29 cellular contexts compared by ENCODE assay signal in the genomic region with DNA sequence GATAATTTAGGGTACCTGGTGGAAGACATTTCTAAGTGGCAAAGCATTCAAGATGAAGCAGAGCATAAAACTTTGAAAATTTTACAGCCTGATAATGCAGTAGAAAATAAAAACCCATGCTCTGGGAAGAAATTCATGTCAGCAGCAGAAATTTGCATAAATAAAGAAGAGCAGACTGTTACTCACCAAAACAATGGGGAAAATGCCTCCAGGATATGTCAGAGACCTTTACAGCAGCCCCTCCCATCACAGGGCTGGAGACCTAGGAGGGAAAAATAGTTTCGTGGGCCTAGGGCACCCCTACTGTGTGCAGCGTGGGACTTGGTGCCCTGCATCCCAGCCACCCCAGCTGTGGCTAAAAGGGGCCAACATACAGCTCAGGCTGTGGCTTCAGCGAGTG. TPM values are rescaled to one million over a fixed set of nuclear protein-coding genes. Genes with fewer than 3 reads are reported as not detected.
"Had no signal": no experiment of that assay in that cellular context is flagged by ENCODE, and none has a peak within 500 bp of the region (broad histone marks: within the 10 kb centered on the region; RNA-seq: fewer than 3 reads in every experiment).

No MANE protein-coding gene starts in this region.

- H3K36me3 Mint-ChIP-seq: activated naive CD4-positive, alpha-beta T cell treated with anti-CD3 and anti-CD28 coated beads, Interleukin-2, amount 10 ng/mL, durations not matched to agents 7 days and 5 days; activated naive CD8-positive, alpha-beta T cell treated with anti-CD3 and anti-CD28 coated beads for 36 hours had no signal

- H3K9me3 Mint-ChIP-seq: activated B cell treated with CpG ODN at 0.5 μM for 24 hours; activated CD4-positive, alpha-beta memory T cell treated with anti-CD3 and anti-CD28 coated beads, Interleukin-2, amount 10 ng/mL, durations not matched to agents 7 days and 5 days; activated naive CD4-positive, alpha-beta T cell treated with anti-CD3 and anti-CD28 coated beads, Interleukin-2, amount 10 ng/mL, durations not matched to agents 7 days and 5 days; activated naive CD8-positive, alpha-beta T cell treated with anti-CD3 and anti-CD28 coated beads for 36 hours; activated T-helper 17 cell treated with anti-CD3 and anti-CD28 coated beads, Interleukin-2, amount 50 U/mL, for 72 hours; T-helper 1 cell treated with Interleukin-12 subunit alpha and Interleukin-12 subunit beta and Interleukin-4 antibody, amounts not matched to agents 30 μg/mL and 1 μg/mL, for 36 hours had no signal

- DNase-seq: activated B cell treated with CpG ODN at 0.5 μM for 24 hours; activated CD4-positive, alpha-beta memory T cell treated with anti-CD3 and anti-CD28 coated beads, Interleukin-2, amount 10 ng/mL, durations not matched to agents 7 days and 5 days; activated CD4-positive, alpha-beta T cell treated with anti-CD3 and anti-CD28 coated beads for 36 hours; activated CD4-positive, alpha-beta T cell treated with anti-CD3 and anti-CD28 coated beads, Interleukin-2, amount 50 U/mL, for 1 hour; activated gamma-delta T cell treated with Interleukin-2 at 50 U/mL for 16 hours; activated naive CD4-positive, alpha-beta T cell treated with anti-CD3 and anti-CD28 coated beads, Interleukin-2, amount 10 ng/mL, durations not matched to agents 7 days and 5 days; activated naive CD8-positive, alpha-beta T cell treated with anti-CD3 and anti-CD28 coated beads for 36 hours; activated T-cell treated with anti-CD3 and anti-CD28 coated beads for 4 hours; activated T-cell treated with anti-CD3 and anti-CD28 coated beads, Interleukin-2, amount 50 U/mL, for 48 hours; brain microvascular endothelial cell; cerebellar nuclear complex; Kasumi-1; NCI-H1092; NCI-H1417; NCI-H1930; NCI-H2171; NCI-H2227 treated with DMSO at 0.1 percent for 48 hours; NCI-H446 treated with DMSO at 0.1 percent for 48 hours; NCI-H524 treated with DMSO at 0.1 percent for 48 hours; NCI-H82; RPMI8226; SJCRH30; T-helper 9 cell had no signal

- H3K27ac Mint-ChIP-seq: activated B cell treated with CpG ODN at 0.5 μM for 24 hours; activated CD4-positive, alpha-beta memory T cell treated with anti-CD3 and anti-CD28 coated beads, Interleukin-2, amount 10 ng/mL, durations not matched to agents 7 days and 5 days; activated CD4-positive, alpha-beta T cell treated with anti-CD3 and anti-CD28 coated beads for 36 hours; activated naive CD4-positive, alpha-beta T cell treated with anti-CD3 and anti-CD28 coated beads, Interleukin-2, amount 10 ng/mL, durations not matched to agents 7 days and 5 days; activated naive CD8-positive, alpha-beta T cell treated with anti-CD3 and anti-CD28 coated beads for 36 hours; activated T-helper 17 cell treated with anti-CD3 and anti-CD28 coated beads, Interleukin-2, amount 50 U/mL, for 72 hours; T-helper 1 cell treated with Interleukin-12 subunit alpha and Interleukin-12 subunit beta and Interleukin-4 antibody, amounts not matched to agents 30 μg/mL and 1 μg/mL, for 36 hours had no signal

- H3K4me3 ChIP-seq: SJCRH30 had no signal

- H3K27ac ChIP-seq: brain microvascular endothelial cell, SJCRH30 had no signal

- H3K27me3 ChIP-seq: brain microvascular endothelial cell, SJCRH30 had no signal

- H3K4me3 Mint-ChIP-seq: activated B cell treated with CpG ODN at 0.5 μM for 24 hours; activated CD4-positive, alpha-beta memory T cell treated with anti-CD3 and anti-CD28 coated beads, Interleukin-2, amount 10 ng/mL, durations not matched to agents 7 days and 5 days; activated CD4-positive, alpha-beta T cell treated with anti-CD3 and anti-CD28 coated beads for 36 hours; activated naive CD4-positive, alpha-beta T cell treated with anti-CD3 and anti-CD28 coated beads, Interleukin-2, amount 10 ng/mL, durations not matched to agents 7 days and 5 days; activated naive CD8-positive, alpha-beta T cell treated with anti-CD3 and anti-CD28 coated beads for 36 hours; activated T-helper 17 cell treated with anti-CD3 and anti-CD28 coated beads, Interleukin-2, amount 50 U/mL, for 72 hours; T-helper 1 cell treated with Interleukin-12 subunit alpha and Interleukin-12 subunit beta and Interleukin-4 antibody, amounts not matched to agents 30 μg/mL and 1 μg/mL, for 36 hours had no signal

- H3K4me1 Mint-ChIP-seq: activated T-helper 17 cell treated with anti-CD3 and anti-CD28 coated beads, Interleukin-2, amount 50 U/mL, for 72 hours had no signal

- ATAC-seq: activated CD4-positive, alpha-beta T cell treated with anti-CD3 and anti-CD28 coated beads for 36 hours; activated T-helper 17 cell treated with anti-CD3 and anti-CD28 coated beads, Interleukin-2, amount 50 U/mL, for 72 hours; Panc1; Right ventricle myocardium inferior; SK-N-SH treated with all-trans-retinoic acid at 6 μM for 48 hours had no signal

- H3K9me3 ChIP-seq: SJCRH30 had no signal

- H3K36me3 ChIP-seq: brain microvascular endothelial cell, SJCRH30 had no signal

- H3K4me1 ChIP-seq: SJCRH30 had no signal

RNA-seq across cellular contexts. Expression of gene DKK3, which starts 5.3 kb away (rescaled TPM):
- total RNA-seq: activated B cell treated with CpG ODN at 0.5 μM for 24 hours; activated CD4-positive, alpha-beta memory T cell treated with anti-CD3 and anti-CD28 coated beads, Interleukin-2, amount 10 ng/mL, durations not matched to agents 7 days and 5 days; activated CD4-positive, alpha-beta T cell treated with anti-CD3 and anti-CD28 coated beads for 36 hours; activated T-helper 17 cell treated with anti-CD3 and anti-CD28 coated beads, Interleukin-2, amount 50 U/mL, for 72 hours; OCI-LY7 had no signal
